8 cellular contexts compared by ENCODE assay signal in genomic region chr10:102642553-102643345, GRCh38. TPM values are rescaled to one million over a fixed set of nuclear protein-coding genes. Genes with fewer than 3 reads are reported as not detected.
DNase-seq lines count a peak whose midpoint lies in the region; ATAC-seq and TF ChIP-seq lines count a peak whose summit lies in the region.

No MANE protein-coding gene starts in this region.

- H2AFZ ChIP-seq in Karpas-422 (ENCODE audit: low read length): no peak overlapping the region

- H3K36me3 ChIP-seq in Karpas-422 (ENCODE audit: insufficient read depth, low read length): no peaks in the 10 kb centered on the region
- no peaks in the 10 kb centered on the region for H3K36me3 ChIP-seq in colonic mucosa

- peak overlapping the region; percentile 96 for H3K4me2 ChIP-seq in Karpas-422 (ENCODE audit: low read depth, low read length, poor library complexity, severe bottlenecking)

- no peak for TF ChIP-seq CTCF in VCaP (conservative IDR thresholded peaks at IDR 0.05)
- no peak for TF ChIP-seq CTCF in colonic mucosa (IDR thresholded peaks at IDR 0.05)

- intact Hi-C loops in colonic mucosa (cut with DNase I): no loop called here
- intact Hi-C loops in left colon (cut with DNase I, micrococcal nuclease): no loop called here

- H3K27me3 ChIP-seq in Karpas-422 (ENCODE audit: low read length): no peaks in the 10 kb centered on the region
- H3K27me3 ChIP-seq in colonic mucosa: no peaks in the 10 kb centered on the region

- peak; percentile 12 for ATAC-seq in left colon
- ATAC-seq in GM21526 (IDR thresholded peaks at IDR 0.05; ENCODE audit: low FRiP score, unreplicated experiment): no peak

- H3K27ac ChIP-seq in Karpas-422 (ENCODE audit: low read length): peak overlapping the region; percentile 98
- H3K27ac ChIP-seq in VCaP: peak overlapping the region; percentile 97
- H3K27ac ChIP-seq in colonic mucosa: peak overlapping the region; percentile 99

- H3K9me2 ChIP-seq in Karpas-422 (replicated peaks; ENCODE audit: insufficient read depth, low read length): no peaks in the 10 kb centered on the region

- H3K9ac ChIP-seq in Karpas-422 (ENCODE audit: low read length): peak overlapping the region; percentile 94
- peak overlapping the region; percentile 83 to 89 for H3K9ac ChIP-seq in colonic mucosa (ENCODE audit: low read depth in 2 of 2, low read length in 2 of 2)

- no peaks in the 10 kb centered on the region for H3K9me3 ChIP-seq in Karpas-422 (ENCODE audit: low read length)
- no peaks in the 10 kb centered on the region for H3K9me3 ChIP-seq in colonic mucosa

- H3K4me1 ChIP-seq in Karpas-422 (ENCODE audit: low read length): peaks cover 31% of the 10 kb centered on the region
- H3K4me1 ChIP-seq in colonic mucosa: peaks cover 7% of the 10 kb centered on the region

- H4K20me1 ChIP-seq in Karpas-422 (ENCODE audit: insufficient read depth, low read depth, low read length): peaks cover 4% of the 10 kb centered on the region; the same call in 1 of the 2 replicates

- peak overlapping the region; percentile 84 for H3K4me3 ChIP-seq in Karpas-422 (ENCODE audit: low read length)
- H3K4me3 ChIP-seq in colonic mucosa: peak overlapping the region; percentile 86

- peaks cover 42% of the 10 kb centered on the region for H3K79me2 ChIP-seq in Karpas-422 (ENCODE audit: low read length)

- DNase-seq in NCI-H2081 (lab: John Stamatoyannopoulos, UW) (peak; percentile 32 to 44), NCI-H2081 treated with DMSO at 0.1 percent for 48 hours (lab: John Stamatoyannopoulos, UW) (no peak), Karpas-422 (peak; percentile 88), colonic mucosa (peak; percentile 70), left colon (peak; percentile 60 to 72)
- DNase-seq in stimulated activated CD8-positive, alpha-beta memory T cell treated with anti-CD3 and anti-CD28 coated beads, Interleukin-4, amount 100 ng/mL, for 24 hours (ENCODE audit: low read depth): peak; percentile 14

RNA-seq across cellular contexts. Expression of gene TRIM8, which starts 1.5 kb away (rescaled TPM):
- total RNA-seq in Karpas-422 (2014; rRNA removed; shearing (Covaris generic); ENCODE audit: low replicate concordance): 94.4 and 111 TPM in 2 replicates
- 10 to 100 TPM; 64.9 to 79.6 TPM for total RNA-seq in colonic mucosa
- 10 to 100 TPM; 58.4 to 64.0 TPM for total RNA-seq in left colon
